Comparison of ENCODE assay signal across 8 cellular contexts in genomic region chr19:33175886-33176669, GRCh38. TPM values are rescaled to one million over a fixed set of nuclear protein-coding genes. Genes with fewer than 3 reads are reported as not detected.
DNase-seq lines count a peak whose midpoint lies in the region; ATAC-seq lines count a peak whose summit lies in the region.
"Had no signal": no experiment of that assay in that cellular context is flagged by ENCODE, and none has a peak within 500 bp of the region (broad histone marks: within the 10 kb centered on the region; RNA-seq: fewer than 3 reads in every experiment).

No MANE protein-coding gene starts in this region.

- CTCF ChIA-PET in activated CD4-positive, alpha-beta T cell treated with anti-CD3 and anti-CD28 coated beads for 36 hours (lab: Charles Lee) = interaction anchor here (1.0 to 5.7 kb wide), 11 partner anchors 9 to 60 kb away, joined by 3 to 39 read pairs (median 6); no protein-coding TSS in a partner anchor

- H3K4me3 Mint-ChIP-seq in activated CD4-positive, alpha-beta T cell treated with anti-CD3 and anti-CD28 coated beads for 36 hours = peak overlapping the region; percentile 86

- DNase-seq in activated CD4-positive, alpha-beta T cell treated with anti-CD3 and anti-CD28 coated beads for 36 hours = peak; percentile 34
- DNase-seq in epithelial cell of prostate (ENCODE audit: low read depth, low spot score) = no peak
- DNase-seq in myocyte (ENCODE audit: low read depth) = peak; percentile 6
- no peak for DNase-seq in OCI-M2 (lab: John Stamatoyannopoulos, UW; ENCODE audit: unreplicated experiment)

- ATAC-seq in GM18502 (IDR thresholded peaks at IDR 0.05; ENCODE audit: poor library complexity, unreplicated experiment) = peak; percentile 2
- ATAC-seq in HG03460 (IDR thresholded peaks at IDR 0.05; ENCODE audit: unreplicated experiment) = peak; percentile 2
- ATAC-seq in activated CD4-positive, alpha-beta T cell treated with anti-CD3 and anti-CD28 coated beads for 36 hours = peak; percentile 0
- no peak for ATAC-seq in HG03159 (IDR thresholded peaks at IDR 0.05; ENCODE audit: unreplicated experiment)

- H3K27me3 Mint-ChIP-seq in activated CD4-positive, alpha-beta T cell treated with anti-CD3 and anti-CD28 coated beads for 36 hours = no peaks in the 10 kb centered on the region

- peaks cover 37% of the 10 kb centered on the region for H3K4me1 Mint-ChIP-seq in activated CD4-positive, alpha-beta T cell treated with anti-CD3 and anti-CD28 coated beads for 36 hours

- H3K9me3 Mint-ChIP-seq in activated CD4-positive, alpha-beta T cell treated with anti-CD3 and anti-CD28 coated beads for 36 hours (ENCODE audit: low read depth) = no peaks in the 10 kb centered on the region

- H3K27ac Mint-ChIP-seq in activated CD4-positive, alpha-beta T cell treated with anti-CD3 and anti-CD28 coated beads for 36 hours = peak overlapping the region; percentile 92

- H3K27ac ChIP-seq in epithelial cell of prostate = peak overlapping the region; percentile 66

- intact Hi-C loops in activated CD4-positive, alpha-beta T cell treated with anti-CD3 and anti-CD28 coated beads for 36 hours (cut with DNase I, micrococcal nuclease) = loop anchor here (1.0 to 5.0 kb wide), 10 partner anchors 15 to 997 kb away; partner anchors contain the start of genes CEBPG (in 1 of the 2), DPY19L3 (in 1 of the 2), KCTD15 (in 1 of the 2) and LSM14A (in 1 of the 2)

- POLR2A ChIA-PET in activated CD4-positive, alpha-beta T cell treated with anti-CD3 and anti-CD28 coated beads for 36 hours (lab: Charles Lee) = interaction anchor here (0.6 to 1.2 kb wide), 3 partner anchors 16 to 199 kb away, joined by 3 to 8 read pairs (median 3); no protein-coding TSS in a partner anchor

- peaks cover 3% of the 10 kb centered on the region for H3K36me3 Mint-ChIP-seq in activated CD4-positive, alpha-beta T cell treated with anti-CD3 and anti-CD28 coated beads for 36 hours (ENCODE audit: low read depth)

RNA-seq across cellular contexts. Expression of gene LRP3, which starts 18.1 kb away (rescaled TPM):
- total RNA-seq in activated CD4-positive, alpha-beta T cell treated with anti-CD3 and anti-CD28 coated beads for 36 hours = under 1 TPM; 0.37 TPM
- 34.2 and 40.6 TPM in 2 replicates for total RNA-seq in myocyte
- 33.2 TPM for polyA plus RNA-seq in myocyte (2012)

RNA-seq across cellular contexts. Expression of gene WDR88, which starts 44.2 kb away (rescaled TPM):
- under 1 TPM in 1 of 2 experiments, not detected in 1; 0.21 TPM for total RNA-seq in activated CD4-positive, alpha-beta T cell treated with anti-CD3 and anti-CD28 coated beads for 36 hours
- total RNA-seq in myocyte = not detected in 2 replicates
- polyA plus RNA-seq in myocyte (2012) = 0.26 TPM
- polyA plus RNA-seq: adipose tissue had no signal

RNA-seq across cellular contexts. Expression of gene SLC7A10, which starts 49.6 kb away (rescaled TPM):
- total RNA-seq in activated CD4-positive, alpha-beta T cell treated with anti-CD3 and anti-CD28 coated beads for 36 hours = not detected
- total RNA-seq in myocyte = not detected in 2 replicates
- polyA plus RNA-seq in myocyte (2012) = not detected

Comparison
In these comparisons a context has a peak if more than half of its experiments do, and no peak if none do; other contexts are left out.
1. DNase-seq: peak in activated CD4-positive, alpha-beta T cell treated with anti-CD3 and anti-CD28 coated beads for 36 hours (single experiment) and myocyte (single experiment); none in epithelial cell of prostate (single experiment) and OCI-M2 (single experiment).
2. RNA of gene LRP3, which starts 18.1 kb away (total RNA-seq): 34.2 to 40.6 TPM in myocyte; 0.37 TPM in activated CD4-positive, alpha-beta T cell treated with anti-CD3 and anti-CD28 coated beads for 36 hours; every median in the first group is over 10 times any median in the second.